1 cellular context compared by ENCODE assay signal in genomic region chr10:43408331-43408709, GRCh38.
A peak's percentile ranks its signal among the peaks of the same experiment; 100 is the strongest.
TF ChIP-seq lines count a peak whose summit lies in the region.

No MANE protein-coding gene starts in this region.

TF ChIP-seq in HepG2, 621 proteins besides CTCF, POLR2A, EP300 and RAD21 (continued from another document):
- TF ChIP-seq PATZ1 (CRISPR knock-in tag; IDR thresholded peaks at IDR 0.05) (no peak), PRDM4 (CRISPR knock-in tag; IDR thresholded peaks at IDR 0.05; ENCODE audit: borderline replicate concordance) (no peak), HMG20B (CRISPR knock-in tag; conservative IDR thresholded peaks at IDR 0.05) (no peak), MTF2 (CRISPR knock-in tag; IDR thresholded peaks at IDR 0.05; ENCODE audit: borderline replicate concordance) (no peak), HNRNPH1 (optimal IDR thresholded peaks at IDR 0.05; ENCODE audit: low read depth, low read length) (no peak), PTBP1 (IDR thresholded peaks at IDR 0.05; ENCODE audit: low read depth, low read length, poor library complexity, severe bottlenecking) (no peak), MAFG (CRISPR knock-in tag; IDR thresholded peaks at IDR 0.05) (no peak), TFDP2 (CRISPR knock-in tag; IDR thresholded peaks at IDR 0.05) (no peak), FOXK1 (CRISPR knock-in tag; IDR thresholded peaks at IDR 0.05; ENCODE audit: borderline replicate concordance, low read depth) (no peak), TERF1 (CRISPR knock-in tag; IDR thresholded peaks at IDR 0.05) (no peak), ZFP37 (CRISPR knock-in tag; IDR thresholded peaks at IDR 0.05; ENCODE audit: borderline replicate concordance) (no peak), ZNF773 (CRISPR knock-in tag; IDR thresholded peaks at IDR 0.05; ENCODE audit: borderline replicate concordance) (no peak), REPIN1 (CRISPR knock-in tag; IDR thresholded peaks at IDR 0.05; ENCODE audit: borderline replicate concordance, low read depth) (no peak), CEBPZ (IDR thresholded peaks at IDR 0.05; ENCODE audit: low read length) (no peak), SMYD3 (CRISPR knock-in tag; IDR thresholded peaks at IDR 0.05) (no peak), BCL3 (CRISPR knock-in tag; IDR thresholded peaks at IDR 0.05) (0 out of 2 replicates have a peak, but pooled peaks have one; percentile 16), SP5 (CRISPR knock-in tag; IDR thresholded peaks at IDR 0.05; ENCODE audit: borderline replicate concordance, low read depth) (no peak), RAD51 (IDR thresholded peaks at IDR 0.05; ENCODE audit: borderline replicate concordance) (no peak), RBM39 (IDR thresholded peaks at IDR 0.05; ENCODE audit: low read depth, low read length, poor library complexity, severe bottlenecking) (peak; percentile 3), ZBTB7B (CRISPR knock-in tag; IDR thresholded peaks at IDR 0.05) (peak; percentile 3; the same call in 1 of the 2 replicates), SKIL (CRISPR knock-in tag; IDR thresholded peaks at IDR 0.05; ENCODE audit: borderline replicate concordance) (no peak), DR1 (CRISPR knock-in tag; IDR thresholded peaks at IDR 0.05) (no peak), TBL1XR1 (IDR thresholded peaks at IDR 0.05; ENCODE audit: borderline replicate concordance, low read length, partially characterized antibody) (no peak)
